Comparison of ENCODE assay signal across 9 cellular contexts in genomic region chr11:102664001-102664752, GRCh38. TPM values are rescaled to one million over a fixed set of nuclear protein-coding genes. Genes with fewer than 3 reads are reported as not detected.
A peak's percentile ranks its signal among the peaks of the same experiment; 100 is the strongest.
DNase-seq lines count a peak whose midpoint lies in the region; ATAC-seq and TF ChIP-seq lines count a peak whose summit lies in the region.
"Had no signal": no experiment of that assay in that cellular context is flagged by ENCODE, and none has a peak within 500 bp of the region (broad histone marks: within the 10 kb centered on the region; RNA-seq: fewer than 3 reads in every experiment).

No MANE protein-coding gene starts in this region.

- H3K27ac ChIP-seq in CD4-positive, alpha-beta T cell (ENCODE audit: low read depth, low read length), result no peak overlapping the region
- H3K27ac ChIP-seq in OCI-LY3 (ENCODE audit: low read length) (no peak overlapping the region), esophagus squamous epithelium (no peak overlapping the region), breast epithelium (no peak overlapping the region)

- no peaks in the 10 kb centered on the region for H3K9me3 Mint-ChIP-seq in CD4-positive, alpha-beta T cell
- H3K9me3 Mint-ChIP-seq: activated T-cell treated with anti-CD3 and anti-CD28 coated beads, Interleukin-2, amount 50 U/mL, for 4 hours had no signal

- H3K4me1 ChIP-seq in OCI-LY3 (ENCODE audit: low read length) (no peaks in the 10 kb centered on the region), esophagus squamous epithelium (no peaks in the 10 kb centered on the region), breast epithelium (no peaks in the 10 kb centered on the region)

- H3K79me2 ChIP-seq in OCI-LY3 (ENCODE audit: low read length), result no peaks in the 10 kb centered on the region

- H3K36me3 ChIP-seq in OCI-LY3 (replicated peaks; ENCODE audit: low read depth, low read length) (no peaks in the 10 kb centered on the region), esophagus squamous epithelium (no peaks in the 10 kb centered on the region), breast epithelium (no peaks in the 10 kb centered on the region)

- H3K27me3 Mint-ChIP-seq in CD4-positive, alpha-beta T cell, result peaks cover 20% of the 10 kb centered on the region

- no peak overlapping the region for H3K9ac ChIP-seq in OCI-LY3 (ENCODE audit: low read length)

- H3K9me3 ChIP-seq in CD4-positive, alpha-beta T cell (ENCODE audit: control insufficient read depth, low read length), result no peaks in the 10 kb centered on the region
- H3K9me3 ChIP-seq in OCI-LY3 (ENCODE audit: insufficient read depth, low read length) (no peaks in the 10 kb centered on the region), esophagus squamous epithelium (no peaks in the 10 kb centered on the region), breast epithelium (no peaks in the 10 kb centered on the region)

- H3K4me3 ChIP-seq in OCI-LY3 (ENCODE audit: low read length) (no peak overlapping the region), fibroblast of the aortic adventitia (ENCODE audit: low read depth, low read length) (no peak overlapping the region), esophagus squamous epithelium (no peak overlapping the region), breast epithelium (no peak overlapping the region)

- DNase-seq in CD4-positive, alpha-beta T cell, result peak in 1 of 10 experiments; percentile 2
- DNase-seq in fibroblast of the aortic adventitia (ENCODE audit: low read depth) (no peak), esophagus squamous epithelium (lab: John Stamatoyannopoulos, UW) (no peak), breast epithelium (ENCODE audit: low spot score in 2 of 2) (no peak), glomerular visceral epithelial cell (ENCODE audit: extremely low spot score) (no peak)
- DNase-seq: activated T-cell treated with anti-CD3 and anti-CD28 coated beads, Interleukin-2, amount 50 U/mL, for 4 hours had no signal

- H3K27ac Mint-ChIP-seq in CD4-positive, alpha-beta T cell, result no peak overlapping the region

- no peak overlapping the region for H3K4me2 ChIP-seq in OCI-LY3 (ENCODE audit: low read length)

- 80 to 91% methylated on average over 7 to 13 of the region's 13 CpGs for WGBS in esophagus squamous epithelium, 2 donors

- no peak for TF ChIP-seq POLR2A in esophagus squamous epithelium (IDR thresholded peaks at IDR 0.05)
- no peak for TF ChIP-seq POLR2A in breast epithelium (IDR thresholded peaks at IDR 0.05)

- H3K4me3 Mint-ChIP-seq in CD4-positive, alpha-beta T cell, result no peak overlapping the region
- H3K4me3 Mint-ChIP-seq: activated T-cell treated with anti-CD3 and anti-CD28 coated beads, Interleukin-2, amount 50 U/mL, for 4 hours had no signal

- TF ChIP-seq CTCF in CD4-positive, alpha-beta T cell (IDR thresholded peaks at IDR 0.05), result no peak
- peak; percentile 48 for TF ChIP-seq CTCF in OCI-LY3 (IDR thresholded peaks at IDR 0.05; ENCODE audit: low read depth, low read length)
- TF ChIP-seq CTCF in fibroblast of the aortic adventitia (IDR thresholded peaks at IDR 0.05; ENCODE audit: insufficient read depth, low read length), result peak; percentile 38
- peak in 1 of 6 experiments; percentile 12 for TF ChIP-seq CTCF in esophagus squamous epithelium (IDR thresholded peaks at IDR 0.05)
- TF ChIP-seq CTCF in breast epithelium (IDR thresholded peaks at IDR 0.05), result no peak

- H3K36me3 Mint-ChIP-seq in CD4-positive, alpha-beta T cell (ENCODE audit: low read depth), result no peaks in the 10 kb centered on the region

- no peaks in the 10 kb centered on the region for H4K20me1 ChIP-seq in OCI-LY3 (ENCODE audit: insufficient read depth, low read length)

- H2AFZ ChIP-seq in OCI-LY3 (ENCODE audit: low read depth, low read length), result no peak overlapping the region

- H3K4me1 Mint-ChIP-seq in CD4-positive, alpha-beta T cell (ENCODE audit: low read depth), result no peaks in the 10 kb centered on the region

- intact Hi-C loops in CD4-positive, alpha-beta T cell (cut with DNase I, micrococcal nuclease), result loop anchor here in 1 of 2 experiments (2.0 kb wide), 1 partner anchor 375 kb away; no protein-coding TSS in a partner anchor
- intact Hi-C loops in esophagus squamous epithelium (cut with DNase I) (no loop called here), breast epithelium (cut with DNase I; ENCODE audit: low total_unique reads) (no loop called here)

- CTCF ChIA-PET in CD4-positive, alpha-beta T cell (lab: Charles Lee), result no interaction called here

- H3K27me3 ChIP-seq in CD4-positive, alpha-beta T cell (ENCODE audit: control insufficient read depth, insufficient read depth, low read length), result no peaks in the 10 kb centered on the region
- H3K27me3 ChIP-seq in OCI-LY3 (ENCODE audit: low read depth, low read length), result no peaks in the 10 kb centered on the region
- no peaks in the 10 kb centered on the region for H3K27me3 ChIP-seq in esophagus squamous epithelium
- H3K27me3 ChIP-seq in breast epithelium, result no peaks in the 10 kb centered on the region

- peak; percentile 48 for ATAC-seq in CD4-positive, alpha-beta T cell (ENCODE audit: poor library complexity)
- ATAC-seq in GM21390 (IDR thresholded peaks at IDR 0.05; ENCODE audit: unreplicated experiment) (peak; percentile 55), HG02973 (IDR thresholded peaks at IDR 0.05; ENCODE audit: unreplicated experiment) (no peak)

- POLR2A ChIA-PET in CD4-positive, alpha-beta T cell (lab: Charles Lee), result no interaction called here

RNA-seq across cellular contexts. Expression of gene MMP20, which starts 39.0 kb away (rescaled TPM):
- not detected for total RNA-seq in CD4-positive, alpha-beta T cell
- not detected in 2 replicates for total RNA-seq in fibroblast of the aortic adventitia (ENCODE audit: low replicate concordance)
- total RNA-seq in esophagus squamous epithelium, result not detected
- total RNA-seq in breast epithelium, result under 1 TPM in 1 of 3 donors, not detected in 2; 0.59 TPM
- total RNA-seq: activated T-cell treated with anti-CD3 and anti-CD28 coated beads, Interleukin-2, amount 50 U/mL, for 4 hours had no signal

RNA-seq across cellular contexts. Expression of gene MMP27, which starts 41.4 kb away (rescaled TPM):
- total RNA-seq in CD4-positive, alpha-beta T cell, result not detected
- total RNA-seq in fibroblast of the aortic adventitia (ENCODE audit: low replicate concordance), result 0.18 TPM in 1 of 2 replicates, not detected in the other
- under 1 TPM in 1 of 4 donors, not detected in 3; 0.19 TPM for total RNA-seq in esophagus squamous epithelium
- 1 to 10 TPM in 1 of 3 donors, under 1 TPM in 1, not detected in 1; 0.33 to 2.1 TPM for total RNA-seq in breast epithelium
- total RNA-seq: activated T-cell treated with anti-CD3 and anti-CD28 coated beads, Interleukin-2, amount 50 U/mL, for 4 hours had no signal

Comparison
In these comparisons a context has a peak if more than half of its experiments do, and no peak if none do; other contexts are left out.
1. CTCF ChIP-seq: peak in OCI-LY3 (single experiment) and fibroblast of the aortic adventitia (single experiment); none in CD4-positive, alpha-beta T cell (single experiment) and breast epithelium (0 of 3).